ENCODE assay signal across 1 cellular context in the genomic region with DNA sequence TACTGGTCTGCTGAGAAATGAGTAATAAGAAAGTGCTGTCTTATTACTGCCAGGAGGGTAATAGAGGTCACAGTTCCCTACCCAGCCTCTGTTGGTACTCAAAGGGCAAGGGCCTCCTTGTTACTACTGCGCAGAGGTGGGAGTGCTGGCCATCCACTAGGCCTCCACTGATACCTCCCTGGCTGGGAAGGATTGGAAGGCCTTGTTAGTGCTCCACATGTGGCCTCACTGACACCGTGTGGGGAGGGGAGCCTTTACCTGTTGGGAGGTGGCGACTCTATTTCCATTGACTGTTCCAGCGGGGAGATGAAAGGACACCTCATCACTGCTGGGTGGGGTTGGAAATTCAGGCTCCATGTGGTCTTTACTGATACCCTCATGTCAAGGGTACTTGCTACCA.
A peak's percentile ranks its signal among the peaks of the same experiment; 100 is the strongest.
TF ChIP-seq lines count a peak whose summit lies in the region.

No MANE protein-coding gene starts in this region.

TF ChIP-seq in HepG2, 621 proteins besides CTCF, POLR2A, EP300 and RAD21:
- TF ChIP-seq, protein P1, sequence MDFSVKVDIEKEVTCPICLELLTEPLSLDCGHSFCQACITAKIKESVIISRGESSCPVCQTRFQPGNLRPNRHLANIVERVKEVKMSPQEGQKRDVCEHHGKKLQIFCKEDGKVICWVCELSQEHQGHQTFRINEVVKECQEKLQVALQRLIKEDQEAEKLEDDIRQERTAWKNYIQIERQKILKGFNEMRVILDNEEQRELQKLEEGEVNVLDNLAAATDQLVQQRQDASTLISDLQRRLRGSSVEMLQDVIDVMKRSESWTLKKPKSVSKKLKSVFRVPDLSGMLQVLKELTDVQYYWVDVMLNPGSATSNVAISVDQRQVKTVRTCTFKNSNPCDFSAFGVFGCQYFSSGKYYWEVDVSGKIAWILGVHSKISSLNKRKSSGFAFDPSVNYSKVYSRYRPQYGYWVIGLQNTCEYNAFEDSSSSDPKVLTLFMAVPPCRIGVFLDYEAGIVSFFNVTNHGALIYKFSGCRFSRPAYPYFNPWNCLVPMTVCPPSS (IDR thresholded peaks at IDR 0.05): no peak
- TF ChIP-seq STAG1 (CRISPR knock-in tag; IDR thresholded peaks at IDR 0.05): peak; percentile 46
- peak; percentile 70; the same call in 1 of the 2 replicates for TF ChIP-seq ZNF12 (CRISPR knock-in tag; IDR thresholded peaks at IDR 0.05)
